7 cellular contexts compared by ENCODE assay signal in the genomic region with DNA sequence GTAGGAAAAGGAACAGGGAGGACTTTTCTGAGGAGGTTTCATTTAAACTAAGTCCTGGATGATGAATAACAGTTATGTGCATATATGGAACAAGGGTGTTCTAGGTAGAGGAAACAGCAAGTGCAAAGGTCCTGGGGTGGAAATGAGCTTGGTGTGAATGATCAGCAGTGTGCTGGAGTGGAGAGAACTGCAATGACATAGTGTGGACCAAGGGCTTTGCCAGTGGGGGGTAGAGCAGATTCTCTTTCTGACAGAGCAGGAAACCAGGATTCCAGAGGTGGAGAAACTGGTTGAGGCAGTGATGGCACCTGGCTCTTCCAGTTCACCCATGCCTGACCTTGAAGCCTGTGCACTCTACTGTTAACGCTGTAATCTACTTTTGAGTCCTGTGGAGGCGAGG. TPM values are rescaled to one million over a fixed set of nuclear protein-coding genes. Genes with fewer than 3 reads are reported as not detected.
DNase-seq lines count a peak whose midpoint lies in the region; TF ChIP-seq lines count a peak whose summit lies in the region.
"Had no signal": no experiment of that assay in that cellular context is flagged by ENCODE, and none has a peak within 500 bp of the region (broad histone marks: within the 10 kb centered on the region; RNA-seq: fewer than 3 reads in every experiment).

No MANE protein-coding gene starts in this region.

- H3K27me3 ChIP-seq in hepatocyte = no peaks in the 10 kb centered on the region
- H3K27me3 ChIP-seq in dorsolateral prefrontal cortex = peaks cover 0 to 36% (median 0%) of the 10 kb centered on the region in 45 donors
- H3K27me3 ChIP-seq in prostate gland (replicated peaks; ENCODE audit: insufficient read depth) = no peaks in the 10 kb centered on the region

- peaks cover 33% of the 10 kb centered on the region for H3K79me2 ChIP-seq in hepatocyte

- no peak for TF ChIP-seq POLR2A in prostate gland (IDR thresholded peaks at IDR 0.05)

- H3K27ac Mint-ChIP-seq in CD14-positive monocyte = peak overlapping the region in 5 of 7 donors; percentile 6 to 67 (median 33)

- H3K9me3 Mint-ChIP-seq in CD14-positive monocyte = peaks cover 0 to 11% (median 2%) of the 10 kb centered on the region in 7 donors

- no peak overlapping the region for H2AFZ ChIP-seq in hepatocyte

- H3K27ac ChIP-seq in hepatocyte = no peak overlapping the region
- H3K27ac ChIP-seq in dorsolateral prefrontal cortex = peak overlapping the region in 1 of 59 donors; percentile 98
- H3K27ac ChIP-seq in prostate gland = no peak overlapping the region

- H3K9me2 ChIP-seq in hepatocyte (replicated peaks; ENCODE audit: insufficient read depth) = no peaks in the 10 kb centered on the region

- H3K4me2 ChIP-seq in hepatocyte = peak overlapping the region; percentile 88

- 66% methylated on average over 2 of the region's 2 CpGs for WGBS in hepatocyte (ENCODE audit: low lambda C conversion rate, missing lambda C conversion rate)
- 51% methylated on average over 2 of the region's 2 CpGs for WGBS in prostate gland

- no peaks in the 10 kb centered on the region for H4K20me1 ChIP-seq in hepatocyte (ENCODE audit: insufficient read depth, poor library complexity, severe bottlenecking)

- H3K27me3 Mint-ChIP-seq in CD14-positive monocyte (ENCODE audit: low read depth in 3 of 3) = peaks cover 0 to 13% (median 5%) of the 10 kb centered on the region in 3 donors

- no peak for DNase-seq in CD14-positive monocyte (ENCODE audit: low spot score)
- peak; percentile 8 for DNase-seq in NCI-H69 (lab: John Stamatoyannopoulos, UW)
- no peak for DNase-seq in hepatocyte (ENCODE audit: low spot score)
- DNase-seq in NCI-H526 (lab: John Stamatoyannopoulos, UW) = no peak
- no peak for DNase-seq in dorsolateral prefrontal cortex
- DNase-seq in prostate gland (ENCODE audit: low spot score) = no peak
- DNase-seq: EL had no signal

- no peaks in the 10 kb centered on the region for H3K9me3 ChIP-seq in hepatocyte (ENCODE audit: low read depth)
- H3K9me3 ChIP-seq in prostate gland = no peaks in the 10 kb centered on the region

- peak overlapping the region; percentile 12 to 26 for H3K4me3 Mint-ChIP-seq in CD14-positive monocyte

- H3K36me3 ChIP-seq in hepatocyte (replicated peaks; ENCODE audit: insufficient read depth, low read depth) (no peaks in the 10 kb centered on the region), prostate gland (no peaks in the 10 kb centered on the region)

- no peak overlapping the region for H3K4me3 ChIP-seq in hepatocyte
- peak overlapping the region in 24 of 59 donors; percentile 5 to 80 (median 74) for H3K4me3 ChIP-seq in dorsolateral prefrontal cortex
- H3K4me3 ChIP-seq in prostate gland = no peak overlapping the region

- intact Hi-C loops in CD14-positive monocyte (cut with micrococcal nuclease) (no loop called here), dorsolateral prefrontal cortex (cut with DNase I) (no loop called here), prostate gland (cut with DNase I) (no loop called here)

- TF ChIP-seq CTCF in CD14-positive monocyte (IDR thresholded peaks at IDR 0.05) (no peak), hepatocyte (IDR thresholded peaks at IDR 0.05; ENCODE audit: poor library complexity) (no peak), dorsolateral prefrontal cortex (IDR thresholded peaks at IDR 0.05 in 54 of 56, conservative IDR thresholded peaks at IDR 0.05 in 2 of 56; ENCODE audit: low read depth in 1 of 56, partially characterized antibody in 56 of 56) (no peak), prostate gland (IDR thresholded peaks at IDR 0.05) (no peak)

- peaks cover 42% of the 10 kb centered on the region for H3K4me1 Mint-ChIP-seq in CD14-positive monocyte

- peaks cover 6% of the 10 kb centered on the region for H3K4me1 ChIP-seq in hepatocyte (ENCODE audit: insufficient read depth)
- H3K4me1 ChIP-seq in prostate gland (replicated peaks) = no peaks in the 10 kb centered on the region

- peaks cover 3 to 5% of the 10 kb centered on the region in 2 donors for H3K36me3 Mint-ChIP-seq in CD14-positive monocyte

RNA-seq across cellular contexts. Expression of gene PPP1R3F, which starts 1.7 kb away (rescaled TPM):
- polyA plus RNA-seq in CD14-positive monocyte (1 to 10 TPM in 1 of 2 donors, under 1 TPM in 1; 0.47 to 1.6 TPM), hepatocyte (7.3 and 10.2 TPM in 2 replicates)
- total RNA-seq in hepatocyte (6.4 and 6.8 TPM in 2 replicates), dorsolateral prefrontal cortex (10 to 100 TPM; 32.3 to 66.1 (median 47.9) TPM), prostate gland (10 to 100 TPM in 1 of 2 donors, 1 to 10 TPM in 1; 3.9 to 24.9 TPM)

RNA-seq across cellular contexts. Expression of gene FOXP3, which starts 6.8 kb away (rescaled TPM):
- polyA plus RNA-seq in CD14-positive monocyte (under 1 TPM in 1 of 2 donors, not detected in 1; 0.10 TPM), hepatocyte (not detected in 2 replicates)
- total RNA-seq in hepatocyte (0.03 TPM in 1 of 2 replicates, not detected in the other), dorsolateral prefrontal cortex (1 to 10 TPM in 5 of 120 experiments, under 1 TPM in 98, not detected in 17; 0.21 to 1.2 (median 0.49) TPM), prostate gland (1 to 10 TPM in 1 of 2 donors, under 1 TPM in 1; 0.36 to 1.4 TPM)

RNA-seq across cellular contexts. Expression of gene GAGE10, which starts 32.1 kb away (rescaled TPM):
- polyA plus RNA-seq in CD14-positive monocyte (not detected), hepatocyte (not detected in 2 replicates)
- total RNA-seq in hepatocyte (not detected in 2 replicates), dorsolateral prefrontal cortex (1 to 10 TPM in 10 of 120 experiments, not detected in 110; 1.0 to 1.9 (median 1.4) TPM), prostate gland (not detected)

RNA-seq across cellular contexts. Expression of gene CCDC22, which starts 36.1 kb away (rescaled TPM):
- polyA plus RNA-seq in CD14-positive monocyte (10 to 100 TPM; 36.2 to 36.3 TPM), hepatocyte (12.3 and 14.8 TPM in 2 replicates)
- total RNA-seq in hepatocyte (12.7 and 21.5 TPM in 2 replicates), dorsolateral prefrontal cortex (10 to 100 TPM in 118 of 120 experiments, 1 to 10 TPM in 2; 8.7 to 18.4 (median 13.5) TPM), prostate gland (10 to 100 TPM; 21.8 to 25.0 TPM)

RNA-seq across cellular contexts. Expression of gene CACNA1F, which starts 38.2 kb away (rescaled TPM):
- not detected for polyA plus RNA-seq in CD14-positive monocyte
- 0.04 and 1.6 TPM in 2 replicates for total RNA-seq in hepatocyte
- polyA plus RNA-seq in hepatocyte = 0.27 and 0.44 TPM in 2 replicates
- total RNA-seq in dorsolateral prefrontal cortex = 1 to 10 TPM in 95 of 120 experiments, under 1 TPM in 25; 0.39 to 4.0 (median 1.5) TPM
- total RNA-seq in prostate gland = under 1 TPM in 1 of 2 donors, not detected in 1; 0.17 TPM
